In the genomic region with DNA sequence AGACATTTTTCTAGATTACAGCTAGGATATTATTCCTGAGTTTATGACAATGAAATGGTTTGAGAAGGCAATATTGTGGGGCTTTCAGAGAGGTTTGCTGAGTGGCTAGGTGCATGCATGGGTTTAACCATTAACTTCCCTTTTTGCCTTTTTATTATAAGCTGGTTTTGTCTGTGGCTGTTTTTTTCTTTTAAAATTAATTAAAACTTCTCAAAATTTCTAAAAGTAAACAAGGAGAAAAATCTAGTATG, we compare ENCODE assay signal across 11 cellular contexts.
DNase-seq lines count a peak whose midpoint lies in the region; ATAC-seq, FAIRE-seq and TF ChIP-seq lines count a peak whose summit lies in the region.
"Had no signal": no experiment of that assay in that cellular context is flagged by ENCODE, and none has a peak within 500 bp of the region (broad histone marks: within the 10 kb centered on the region; RNA-seq: fewer than 3 reads in every experiment).

No MANE protein-coding gene starts in this region.

- H3K36me3 Mint-ChIP-seq in CD4-positive, alpha-beta memory T cell: peaks cover 3 to 12% of the 10 kb centered on the region in 2 donors

- POLR2A ChIA-PET in CD4-positive, alpha-beta memory T cell (lab: Charles Lee; ENCODE audit: partially characterized antibody): interaction anchor here (1.0 to 2.8 kb wide), 8 partner anchors 9 to 198 kb away, joined by 3 to 16 read pairs (median 8); a partner anchor contains a TSS

- H3K4me3 Mint-ChIP-seq in CD4-positive, alpha-beta memory T cell: peak overlapping the region; percentile 93 to 100 (median 96)

- H3K23ac ChIP-seq in neuronal stem cell (ENCODE audit: low read depth, low read length, poor library complexity): no peak overlapping the region

- no peaks in the 10 kb centered on the region for H3K27me3 ChIP-seq in CD4-positive, alpha-beta memory T cell (ENCODE audit: insufficient read depth, low read length)
- no peaks in the 10 kb centered on the region for H3K27me3 ChIP-seq in body of pancreas
- H3K27me3 ChIP-seq in neuronal stem cell (ENCODE audit: control insufficient read depth in 3 of 3, insufficient read depth in 3 of 3, low read depth in 1 of 3, low read length in 3 of 3): no peaks in the 10 kb centered on the region

- no peaks in the 10 kb centered on the region for H3K27me3 Mint-ChIP-seq in CD4-positive, alpha-beta memory T cell

- H4K8ac ChIP-seq in neuronal stem cell (ENCODE audit: low read depth, low read length): no peak overlapping the region

- no peak overlapping the region for H3K4ac ChIP-seq in neuronal stem cell (ENCODE audit: low read length)

- intact Hi-C loops in CD4-positive, alpha-beta memory T cell (cut with micrococcal nuclease): loop anchor here (2.0 to 5.0 kb wide), 4 partner anchors 16 to 198 kb away; a partner anchor contains a TSS
- intact Hi-C loops in body of pancreas (cut with DNase I): no loop called here

- H2BK12ac ChIP-seq in neuronal stem cell (ENCODE audit: low read length): no peak overlapping the region

- no peak overlapping the region for H2BK120ac ChIP-seq in neuronal stem cell (ENCODE audit: low read depth, low read length)

- H3K18ac ChIP-seq in neuronal stem cell (ENCODE audit: low read length): no peak overlapping the region

- H3K27ac ChIP-seq in CD4-positive, alpha-beta memory T cell (ENCODE audit: low read depth, low read length): peak overlapping the region; percentile 52
- H3K27ac ChIP-seq in body of pancreas: peak overlapping the region; percentile 30 to 81 (median 74)
- no peak overlapping the region for H3K27ac ChIP-seq in neuronal stem cell (replicated peaks; ENCODE audit: low read length)

- no peak overlapping the region for H2AK5ac ChIP-seq in neuronal stem cell (ENCODE audit: low read depth, low read length)

- DNase-seq in CD4-positive, alpha-beta memory T cell: no peak
- DNase-seq in KG1 (lab: John Stamatoyannopoulos, UW) (peak; percentile 73), body of pancreas (no peak), neuronal stem cell (ENCODE audit: low spot score) (no peak), SKM-1 treated with dmso at 0.1 percent for 144 hours (lab: John Stamatoyannopoulos, UW; ENCODE audit: unreplicated experiment) (no peak), HTR-8/SVneo (ENCODE audit: insufficient read length, low spot score) (no peak)
- DNase-seq: NCI-H1436 had no signal

- TF ChIP-seq POLR2A in body of pancreas (IDR thresholded peaks at IDR 0.05): no peak

- H3K27ac Mint-ChIP-seq in CD4-positive, alpha-beta memory T cell: peak overlapping the region; percentile 97 to 99 (median 98)

- H3K79me1 ChIP-seq in neuronal stem cell (ENCODE audit: low read depth, low read length): no peaks in the 10 kb centered on the region

- peaks cover 56% of the 10 kb centered on the region for H3K4me1 ChIP-seq in CD4-positive, alpha-beta memory T cell (ENCODE audit: insufficient read depth, low read length)
- H3K4me1 ChIP-seq in body of pancreas (peaks cover 35% of the 10 kb centered on the region), neuronal stem cell (ENCODE audit: control insufficient read depth in 2 of 2, insufficient read depth in 1 of 2, low read depth in 1 of 2, low read length in 2 of 2) (peaks cover 0 to 4% of the 10 kb centered on the region in 2 donors)

- H3K36me3 ChIP-seq in CD4-positive, alpha-beta memory T cell (ENCODE audit: insufficient read depth, low read length): no peaks in the 10 kb centered on the region
- no peaks in the 10 kb centered on the region for H3K36me3 ChIP-seq in body of pancreas (replicated peaks in 1 of 2; ENCODE audit: insufficient read depth in 1 of 2, low read depth in 2 of 2)
- no peaks in the 10 kb centered on the region for H3K36me3 ChIP-seq in neuronal stem cell (replicated peaks in 1 of 2; ENCODE audit: control insufficient read depth in 2 of 2, insufficient read depth in 2 of 2, low read length in 2 of 2)

- H2BK5ac ChIP-seq in neuronal stem cell (ENCODE audit: low read length): no peak overlapping the region

- peak overlapping the region; percentile 72 to 88 for H3K4me3 ChIP-seq in CD4-positive, alpha-beta memory T cell (ENCODE audit: low read length in 2 of 2)
- peak overlapping the region; percentile 32 to 34 for H3K4me3 ChIP-seq in body of pancreas
- H3K4me3 ChIP-seq in neuronal stem cell (ENCODE audit: low read length in 2 of 2): no peak overlapping the region

- peaks cover 37 to 62% (median 49%) of the 10 kb centered on the region in 4 donors for H3K4me1 Mint-ChIP-seq in CD4-positive, alpha-beta memory T cell

- no peak overlapping the region for H3K9ac ChIP-seq in neuronal stem cell (ENCODE audit: low read depth, low read length, poor library complexity)

- no peak overlapping the region for H2BK15ac ChIP-seq in neuronal stem cell (ENCODE audit: low read length)

- H3K4me2 ChIP-seq in neuronal stem cell (ENCODE audit: insufficient read depth, low read length, poor library complexity, severe bottlenecking): no peak overlapping the region

- FAIRE-seq in HTR-8/SVneo (lab: Jason Lieb, UNC): no peak
- FAIRE-seq: urothelium cell line had no signal

- H4K91ac ChIP-seq in neuronal stem cell (ENCODE audit: low read depth, low read length, poor library complexity): no peak overlapping the region

- CTCF ChIA-PET in CD4-positive, alpha-beta memory T cell (lab: Charles Lee; ENCODE audit: partially characterized antibody): interaction anchor here (1.1 to 3.5 kb wide), 10 partner anchors 9 to 335 kb away, joined by 3 to 21 read pairs (median 6); no protein-coding TSS in a partner anchor

- ATAC-seq in body of pancreas (no peak), GM21825 (IDR thresholded peaks at IDR 0.05; ENCODE audit: unreplicated experiment) (no peak), GM21717 (IDR thresholded peaks at IDR 0.05; ENCODE audit: unreplicated experiment) (no peak)
- ATAC-seq: Panc1 had no signal

- no peaks in the 10 kb centered on the region for H3K9me3 ChIP-seq in CD4-positive, alpha-beta memory T cell (ENCODE audit: control insufficient read depth in 1 of 2, low read length in 2 of 2)
- H3K9me3 ChIP-seq in body of pancreas: no peaks in the 10 kb centered on the region
- no peaks in the 10 kb centered on the region for H3K9me3 ChIP-seq in neuronal stem cell (replicated peaks in 1 of 2; ENCODE audit: control insufficient read depth in 2 of 2, insufficient read depth in 1 of 2, low read depth in 1 of 2, low read length in 2 of 2)

- no peaks in the 10 kb centered on the region for H3K9me3 Mint-ChIP-seq in CD4-positive, alpha-beta memory T cell

- peak overlapping the region; percentile 60 for H2AFZ ChIP-seq in neuronal stem cell (ENCODE audit: low read length)

- no peak overlapping the region for H3K14ac ChIP-seq in neuronal stem cell (ENCODE audit: low read length)

- TF ChIP-seq CTCF in body of pancreas (IDR thresholded peaks at IDR 0.05): no peak

Comparison
In these comparisons a context has a peak if more than half of its experiments do, and no peak if none do; other contexts are left out.
1. H3K4me3 ChIP-seq: peak in CD4-positive, alpha-beta memory T cell (2 of 2) and body of pancreas (2 of 2); none in neuronal stem cell (0 of 2).